In genomic region chr3:132445812-132446211, GRCh38 we compare ENCODE assay signal across 11 cellular contexts. TPM values are rescaled to one million over a fixed set of nuclear protein-coding genes. Genes with fewer than 3 reads are reported as not detected.
DNase-seq lines count a peak whose midpoint lies in the region; FAIRE-seq and TF ChIP-seq lines count a peak whose summit lies in the region.
"Had no signal": no experiment of that assay in that cellular context is flagged by ENCODE, and none has a peak within 500 bp of the region (broad histone marks: within the 10 kb centered on the region; RNA-seq: fewer than 3 reads in every experiment).

No MANE protein-coding gene starts in this region.

- CTCF ChIA-PET in AG04449 (lab: Yijun Ruan, JAX), result no interaction called here

- no peak overlapping the region for H3K4me3 ChIP-seq in AG04449 (ENCODE audit: low read depth, low read length)
- H3K4me3 ChIP-seq: cardiac muscle cell had no signal

- FAIRE-seq in H54 (lab: Jason Lieb, UNC), result peak; percentile 64

- DNase-seq in AG04449 (ENCODE audit: low read depth, low spot score) (peak; percentile 51), H54 (ENCODE audit: insufficient read length, low spot score) (no peak), RPMI8226 (peak; percentile 5), fibroblast of the conjunctiva (ENCODE audit: low read depth) (peak; percentile 45), NCI-H774 (lab: John Stamatoyannopoulos, UW) (no peak), SK-N-DZ (ENCODE audit: low spot score) (no peak), NCI-H446 (lab: John Stamatoyannopoulos, UW) (no peak)
- DNase-seq in activated CD8-positive, alpha-beta memory T cell treated with anti-CD3 and anti-CD28 coated beads for 24 hours, result no peak
- DNase-seq: CD8-positive, alpha-beta T cell; right cardiac atrium had no signal

- no peak for TF ChIP-seq POLR2A in H54 (IDR thresholded peaks at IDR 0.05; ENCODE audit: low read depth, low read length)

- no peak for TF ChIP-seq CTCF in AG04449 (IDR thresholded peaks at IDR 0.05; ENCODE audit: insufficient read depth, low read length, missing control alignments)

- POLR2A ChIA-PET in AG04449 (lab: Yijun Ruan, JAX), result no interaction called here

RNA-seq across cellular contexts. Expression of gene DNAJC13, which starts 28.5 kb away (rescaled TPM):
- 14.0 and 16.9 TPM in 2 replicates for polyA plus RNA-seq in SK-N-DZ (2014; cell fraction: cytosol; rRNA removed)
- 24.3 and 29.4 TPM in 2 replicates for polyA plus RNA-seq in SK-N-DZ (2014; cell fraction: nucleus; rRNA removed)

Comparison
In these comparisons a context has a peak if more than half of its experiments do, and no peak if none do; other contexts are left out.
1. DNase-seq: peak in AG04449 (single experiment), RPMI8226 (single experiment) and fibroblast of the conjunctiva (single experiment); none in H54 (single experiment), activated CD8-positive, alpha-beta memory T cell treated with anti-CD3 and anti-CD28 coated beads for 24 hours (single experiment), NCI-H774 (single experiment), SK-N-DZ (single experiment) and NCI-H446 (0 of 2).